In genomic region chr9:128656416-128657343, GRCh38 we compare ENCODE assay signal across 1 cellular context.
A peak's percentile ranks its signal among the peaks of the same experiment; 100 is the strongest.
TF ChIP-seq lines count a peak whose summit lies in the region.

Gene DYNC2I2, minus strand, starts transcription at chr9:128656847. Its CDS starts 121 bp downstream, at chr9:128656726.

TF ChIP-seq in K562, 482 proteins besides CTCF, POLR2A, EP300 and RAD21 (continued from another document and continues in another):
- no peak for TF ChIP-seq RNF219 (CRISPR knock-in tag; IDR thresholded peaks at IDR 0.05)
- peak; percentile 98 for TF ChIP-seq ZNF395 (CRISPR knock-in tag; IDR thresholded peaks at IDR 0.05)
- TF ChIP-seq TFE3 (CRISPR knock-in tag; IDR thresholded peaks at IDR 0.05) = no peak
- no peak for TF ChIP-seq ZNF780A (CRISPR knock-in tag; IDR thresholded peaks at IDR 0.05)
- TF ChIP-seq CREB3 (tag; conservative IDR thresholded peaks at IDR 0.05; ENCODE audit: low read depth) = peak; percentile 96
- peak; percentile 80 for TF ChIP-seq EHMT2 (IDR thresholded peaks at IDR 0.05)
- peak; percentile 46 for TF ChIP-seq MEIS2 (IDR thresholded peaks at IDR 0.05; ENCODE audit: partially characterized antibody)
- peak in 1 of 2 experiments; percentile 96; a peak in 2 of 4 replicates for TF ChIP-seq ZNF639 (CRISPR knock-in tag; conservative IDR thresholded peaks at IDR 0.05 in 1 of 2, IDR thresholded peaks at IDR 0.05 in 1 of 2)
- TF ChIP-seq AFF4 (CRISPR knock-in tag; IDR thresholded peaks at IDR 0.05) = peak; percentile 97
- peak; percentile 65; the same call in 1 of the 2 replicates for TF ChIP-seq ZNF79 (CRISPR knock-in tag; IDR thresholded peaks at IDR 0.05; ENCODE audit: low read depth)
- peak; percentile 87 for TF ChIP-seq ETV5 (CRISPR knock-in tag; IDR thresholded peaks at IDR 0.05; ENCODE audit: low read depth)
- TF ChIP-seq ZNF23 (CRISPR knock-in tag; IDR thresholded peaks at IDR 0.05) = peak; percentile 74
- no peak for TF ChIP-seq DEAF1 (CRISPR knock-in tag; IDR thresholded peaks at IDR 0.05)
- peak; percentile 65; the same call in 1 of the 2 replicates for TF ChIP-seq ZNF444 (CRISPR knock-in tag; IDR thresholded peaks at IDR 0.05)
- TF ChIP-seq ZKSCAN1 (IDR thresholded peaks at IDR 0.05; ENCODE audit: low read depth, low read length) = peak; percentile 98
- TF ChIP-seq HDAC8 (tag; IDR thresholded peaks at IDR 0.05) = peak; percentile 94
- 0 out of 2 replicates have a peak, but pooled peaks have one; percentile 77 for TF ChIP-seq ZFPM2 (CRISPR knock-in tag; IDR thresholded peaks at IDR 0.05)
- peak; percentile 92 for TF ChIP-seq ETV1 (tag; conservative IDR thresholded peaks at IDR 0.05; ENCODE audit: low read depth)
- TF ChIP-seq CXXC5 (CRISPR knock-in tag; IDR thresholded peaks at IDR 0.05) = peak; percentile 100
- no peak for TF ChIP-seq ZKSCAN3 (CRISPR knock-in tag; IDR thresholded peaks at IDR 0.05)
- peak; percentile 99 for TF ChIP-seq STAT6 (CRISPR knock-in tag; IDR thresholded peaks at IDR 0.05)
- no peak for TF ChIP-seq RBM14 (IDR thresholded peaks at IDR 0.05; ENCODE audit: borderline replicate concordance, insufficient read depth, low read depth, low read length)
- TF ChIP-seq RB1 (IDR thresholded peaks at IDR 0.05; ENCODE audit: low read depth) = peak; percentile 100
- no peak for TF ChIP-seq MAFK (IDR thresholded peaks at IDR 0.05; ENCODE audit: low read length)
- peak; percentile 92; the same call in 1 of the 2 replicates for TF ChIP-seq HMGXB4 (CRISPR knock-in tag; IDR thresholded peaks at IDR 0.05)
- TF ChIP-seq ETS1 (conservative IDR thresholded peaks at IDR 0.05; ENCODE audit: control insufficient read depth, low read depth, low read length) = peak; percentile 6
- TF ChIP-seq NBN (IDR thresholded peaks at IDR 0.05; ENCODE audit: low read depth) = peak; percentile 45
- no peak for TF ChIP-seq CCAR2 (IDR thresholded peaks at IDR 0.05; ENCODE audit: low read depth, low read length)
- TF ChIP-seq DPF2 (IDR thresholded peaks at IDR 0.05) = peak; percentile 69; the same call in 1 of the 2 replicates
- peak; percentile 87; the same call in 1 of the 2 replicates for TF ChIP-seq DNMT1 (IDR thresholded peaks at IDR 0.05)
- no peak for TF ChIP-seq ARID3A (IDR thresholded peaks at IDR 0.05; ENCODE audit: borderline replicate concordance, low read depth, low read length)
- TF ChIP-seq PCBP2 (IDR thresholded peaks at IDR 0.05; ENCODE audit: low read depth, low read length, poor library complexity, severe bottlenecking) = no peak
